18 cellular contexts compared by ENCODE assay signal in the genomic region with DNA sequence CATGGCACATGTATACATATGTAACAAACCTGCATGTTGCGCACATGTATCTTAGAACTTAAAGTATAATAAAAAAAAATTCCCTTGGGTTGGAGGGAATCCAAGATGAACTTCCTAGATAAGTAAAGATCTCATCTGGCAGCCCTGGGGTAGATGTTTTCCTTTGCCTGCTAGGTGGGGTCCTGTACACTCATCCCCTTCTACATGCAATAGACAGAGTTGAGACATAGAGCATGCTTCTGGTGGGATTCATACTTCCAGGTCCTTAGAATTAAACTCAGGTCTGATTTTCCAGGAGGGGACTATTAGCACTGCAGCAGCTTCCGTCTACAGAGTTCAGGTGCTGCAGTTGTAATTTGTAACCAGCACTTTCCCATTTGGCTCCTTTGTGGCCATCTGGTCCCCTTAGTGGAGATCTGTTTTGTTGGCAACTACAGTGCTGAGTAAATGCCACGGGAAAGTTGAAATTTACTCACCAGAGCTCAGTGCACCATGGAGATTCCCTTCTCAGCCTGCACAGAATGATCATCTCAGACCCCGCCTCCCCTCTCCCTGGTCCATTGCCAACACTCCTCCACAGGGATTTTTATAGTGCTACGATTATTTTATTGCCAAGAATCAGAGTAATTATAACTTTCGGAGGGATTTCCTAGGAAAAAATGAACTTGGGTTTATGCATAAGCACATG.
A peak's percentile ranks its signal among the peaks of the same experiment; 100 is the strongest.
DNase-seq lines count a peak whose midpoint lies in the region; ATAC-seq and TF ChIP-seq lines count a peak whose summit lies in the region.
"Had no signal": no experiment of that assay in that cellular context is flagged by ENCODE, and none has a peak within 500 bp of the region (broad histone marks: within the 10 kb centered on the region; RNA-seq: fewer than 3 reads in every experiment).

No MANE protein-coding gene starts in this region.

- H3K36me3 ChIP-seq in GM23248 (ENCODE audit: low read depth) (no peaks in the 10 kb centered on the region), gastroesophageal sphincter (no peaks in the 10 kb centered on the region)

- H3K36me3 Mint-ChIP-seq in progenitor cell of endocrine pancreas (ENCODE audit: insufficient read depth) = no peaks in the 10 kb centered on the region
- H3K36me3 Mint-ChIP-seq: CD14-positive monocyte; stimulated activated memory B cell treated with anti-CD40 and anti-IgM and Interleukin-4, amounts not matched to agents 10 μg/mL and 1 μg/mL and 100 μg/mL, for 72 hours had no signal

- peak; percentile 35 for ATAC-seq in gastroesophageal sphincter
- ATAC-seq: activated T-cell treated with anti-CD3 and anti-CD28 coated beads, Interleukin-2, amount 50 U/mL, for 4 hours; stimulated activated memory B cell treated with anti-CD40 and anti-IgM and Interleukin-4, amounts not matched to agents 10 μg/mL and 1 μg/mL and 100 μg/mL, for 72 hours had no signal

- H3K9me2 ChIP-seq in GM23248 (ENCODE audit: insufficient read depth) = no peaks in the 10 kb centered on the region

- no peaks in the 10 kb centered on the region for H3K9me3 ChIP-seq in GM23248 (ENCODE audit: low read depth)
- H3K9me3 ChIP-seq in gastroesophageal sphincter = no peaks in the 10 kb centered on the region

- TF ChIP-seq CTCF in gastroesophageal sphincter (IDR thresholded peaks at IDR 0.05) (no peak), progenitor cell of endocrine pancreas (IDR thresholded peaks at IDR 0.05; ENCODE audit: unreplicated experiment) (no peak)

- H3K27me3 ChIP-seq in GM23248 (replicated peaks; ENCODE audit: insufficient read depth) = no peaks in the 10 kb centered on the region
- peaks cover 4% of the 10 kb centered on the region for H3K27me3 ChIP-seq in gastroesophageal sphincter

- 39% methylated on average over 6 of the region's 6 CpGs for WGBS in GM23248 (ENCODE audit: low coverage in 1 of 2, low lambda C conversion rate in 2 of 2, missing lambda C conversion rate in 2 of 2), 2 experiments
- WGBS in gastroesophageal sphincter (ENCODE audit: low coverage in 1 of 2), 2 donors = 23 to 27% methylated on average over 5 to 6 of the region's 6 CpGs

- H4K20me1 ChIP-seq in GM23248 (ENCODE audit: insufficient read depth) = no peaks in the 10 kb centered on the region

- no peak overlapping the region for H3K27ac Mint-ChIP-seq in progenitor cell of endocrine pancreas
- H3K27ac Mint-ChIP-seq: activated CD4-positive, alpha-beta T cell treated with anti-CD3 and anti-CD28 coated beads, Interleukin-2, amount 10 ng/mL, durations not matched to agents 24 days and 14 days; CD14-positive monocyte; stimulated activated memory B cell treated with anti-CD40 and anti-IgM and Interleukin-4, amounts not matched to agents 10 μg/mL and 1 μg/mL and 100 μg/mL, for 72 hours had no signal

- no peaks in the 10 kb centered on the region for H3F3A ChIP-seq in GM23248 (ENCODE audit: insufficient read depth)

- H3K4me3 ChIP-seq in GM23248 (no peak overlapping the region), gastroesophageal sphincter (no peak overlapping the region)

- no peak overlapping the region for H3K4me2 ChIP-seq in GM23248 (ENCODE audit: unreplicated experiment)

- no peak overlapping the region for H3K27ac ChIP-seq in GM23248
- no peak overlapping the region for H3K27ac ChIP-seq in gastroesophageal sphincter

- in situ Hi-C loops in GM23248 (cut with MboI) = no loop called here

- DNase-seq in GM23248 (peak; percentile 62), NCI-H524 treated with DMSO at 0.1 percent for 48 hours (lab: John Stamatoyannopoulos, UW) (peak; percentile 45), pons (ENCODE audit: low spot score) (peak; percentile 32), NK-92 (lab: John Stamatoyannopoulos, UW; ENCODE audit: unreplicated experiment) (no peak), LoVo (ENCODE audit: low spot score) (no peak), globus pallidus (ENCODE audit: low spot score) (no peak), progenitor cell of endocrine pancreas (ENCODE audit: low spot score, unreplicated experiment) (no peak)
- DNase-seq: activated CD4-positive, alpha-beta T cell treated with anti-CD3 and anti-CD28 coated beads, Interleukin-2, amount 10 ng/mL, durations not matched to agents 24 days and 14 days; activated T-cell treated with anti-CD3 and anti-CD28 coated beads, Interleukin-2, amount 50 U/mL, for 4 hours; amniotic stem cell; cortex of kidney; EL; NCI-H510A treated with DMSO at 0.1 percent for 48 hours; stimulated activated CD4-positive, alpha-beta T cell treated with anti-CD3 and anti-CD28 coated beads, Interleukin-4, amount 100 ng/mL, for 4 hours; T-helper 2 cell had no signal

- H3K4me3 Mint-ChIP-seq in progenitor cell of endocrine pancreas (ENCODE audit: low read depth) = no peak overlapping the region
- H3K4me3 Mint-ChIP-seq: activated CD4-positive, alpha-beta T cell treated with anti-CD3 and anti-CD28 coated beads, Interleukin-2, amount 10 ng/mL, durations not matched to agents 24 days and 14 days; activated T-cell treated with anti-CD3 and anti-CD28 coated beads, Interleukin-2, amount 50 U/mL, for 4 hours; CD14-positive monocyte; stimulated activated memory B cell treated with anti-CD40 and anti-IgM and Interleukin-4, amounts not matched to agents 10 μg/mL and 1 μg/mL and 100 μg/mL, for 72 hours had no signal

- no peak for TF ChIP-seq POLR2A in gastroesophageal sphincter (IDR thresholded peaks at IDR 0.05)

- no peaks in the 10 kb centered on the region for H3K9me3 Mint-ChIP-seq in progenitor cell of endocrine pancreas (ENCODE audit: low read depth)
- H3K9me3 Mint-ChIP-seq: activated CD4-positive, alpha-beta T cell treated with anti-CD3 and anti-CD28 coated beads, Interleukin-2, amount 10 ng/mL, durations not matched to agents 24 days and 14 days; activated T-cell treated with anti-CD3 and anti-CD28 coated beads, Interleukin-2, amount 50 U/mL, for 4 hours; CD14-positive monocyte; stimulated activated memory B cell treated with anti-CD40 and anti-IgM and Interleukin-4, amounts not matched to agents 10 μg/mL and 1 μg/mL and 100 μg/mL, for 72 hours had no signal

- no peaks in the 10 kb centered on the region for H3K4me1 Mint-ChIP-seq in progenitor cell of endocrine pancreas (ENCODE audit: low read depth)
- H3K4me1 Mint-ChIP-seq: activated CD4-positive, alpha-beta T cell treated with anti-CD3 and anti-CD28 coated beads, Interleukin-2, amount 10 ng/mL, durations not matched to agents 24 days and 14 days; CD14-positive monocyte; stimulated activated memory B cell treated with anti-CD40 and anti-IgM and Interleukin-4, amounts not matched to agents 10 μg/mL and 1 μg/mL and 100 μg/mL, for 72 hours had no signal

- H3K4me1 ChIP-seq in GM23248 (ENCODE audit: insufficient read depth) (peaks cover 15% of the 10 kb centered on the region), gastroesophageal sphincter (peaks cover 0 to 8% (median 0%) of the 10 kb centered on the region in 3 donors)

- no peak overlapping the region for H3K9ac ChIP-seq in GM23248

- peaks cover 15% of the 10 kb centered on the region for H3K27me3 Mint-ChIP-seq in progenitor cell of endocrine pancreas
- H3K27me3 Mint-ChIP-seq: stimulated activated memory B cell treated with anti-CD40 and anti-IgM and Interleukin-4, amounts not matched to agents 10 μg/mL and 1 μg/mL and 100 μg/mL, for 72 hours had no signal

- H2AFZ ChIP-seq in GM23248 = no peak overlapping the region

- TF ChIP-seq EP300 in gastroesophageal sphincter (IDR thresholded peaks at IDR 0.05) = no peak

- H3K79me2 ChIP-seq in GM23248 (ENCODE audit: insufficient read depth) = no peaks in the 10 kb centered on the region

Comparison
In these comparisons a context has a peak if more than half of its experiments do, and no peak if none do; other contexts are left out.
1. DNase-seq: peak in GM23248 (single experiment), NCI-H524 treated with DMSO at 0.1 percent for 48 hours (single experiment) and pons (single experiment); none in NK-92 (single experiment), LoVo (single experiment), globus pallidus (single experiment) and progenitor cell of endocrine pancreas (single experiment).